ENCODE assay signal across 10 cellular contexts in the genomic region with DNA sequence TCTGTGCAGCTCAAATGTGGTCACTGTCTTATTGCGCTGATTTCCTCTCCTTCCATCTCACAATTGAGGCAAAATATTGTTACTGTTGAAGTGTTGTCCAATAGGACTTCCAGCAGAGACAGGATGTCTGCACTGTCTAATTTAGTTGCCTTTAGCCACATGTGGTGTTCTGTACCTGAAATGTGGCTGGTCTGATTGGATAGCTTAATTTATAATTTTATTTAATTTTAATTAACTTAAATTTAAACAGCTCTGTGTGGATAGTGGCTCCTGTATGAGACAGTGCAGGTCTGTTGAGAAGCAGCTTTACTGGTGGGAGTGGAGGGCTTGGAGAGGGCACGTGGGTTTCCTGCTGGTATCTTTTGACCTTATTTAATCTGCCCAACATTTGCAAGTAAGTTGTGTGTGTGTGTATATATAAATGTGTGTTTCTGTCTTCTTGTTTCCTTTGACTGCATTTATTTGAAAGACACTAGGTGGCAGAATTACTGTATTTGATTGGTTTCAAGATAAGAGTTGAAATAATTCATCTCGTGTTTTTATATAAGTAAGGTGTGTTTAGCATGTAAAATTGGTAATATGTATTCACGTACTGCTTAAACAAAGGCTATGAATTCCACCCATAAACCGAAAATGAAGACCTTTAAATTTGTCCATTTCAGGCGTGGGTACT.
DNase-seq lines count a peak whose midpoint lies in the region; ATAC-seq and TF ChIP-seq lines count a peak whose summit lies in the region.
"Had no signal": no experiment of that assay in that cellular context is flagged by ENCODE, and none has a peak within 500 bp of the region (broad histone marks: within the 10 kb centered on the region; RNA-seq: fewer than 3 reads in every experiment).

No MANE protein-coding gene starts in this region.

- in situ Hi-C loops in GM13977 (cut with MboI; ENCODE audit: low pct_unique_long_range_greater_than_20kb, low sequenced_read_pairs, unreplicated experiment), result no loop called here

- no peak for DNase-seq in AG04449 (ENCODE audit: low read depth, low spot score)
- DNase-seq in GM13977 (ENCODE audit: low spot score), result no peak
- DNase-seq in SW480 (ENCODE audit: low spot score), result peak; percentile 30
- peak in 1 of 2 donors; percentile 36 for DNase-seq in foreskin fibroblast
- DNase-seq in stimulated activated CD4-positive, alpha-beta T cell treated with anti-CD3 and anti-CD28 coated beads, Interleukin-2, amount 100 ng/mL, for 24 hours, result no peak
- DNase-seq: cortex of kidney had no signal

- H3K4me3 ChIP-seq in AG04449 (ENCODE audit: low read depth, low read length), result no peak overlapping the region
- no peak overlapping the region for H3K4me3 ChIP-seq in foreskin fibroblast (ENCODE audit: low read depth in 1 of 2, low read length in 2 of 2)
- H3K4me3 ChIP-seq: thoracic aorta had no signal

- ATAC-seq in GM18519 (IDR thresholded peaks at IDR 0.05; ENCODE audit: low FRiP score, unreplicated experiment) (no peak), HG02571 (IDR thresholded peaks at IDR 0.05; ENCODE audit: unreplicated experiment) (no peak), GM18505 (IDR thresholded peaks at IDR 0.05; ENCODE audit: unreplicated experiment) (no peak)

- TF ChIP-seq CTCF in AG04449 (IDR thresholded peaks at IDR 0.05; ENCODE audit: insufficient read depth, low read length, missing control alignments) (peak; percentile 20), GM13977 (IDR thresholded peaks at IDR 0.05; ENCODE audit: extremely low read depth, insufficient read depth, missing control alignments) (peak; percentile 21), foreskin fibroblast (IDR thresholded peaks at IDR 0.05; ENCODE audit: low read depth, low read length) (peak; percentile 15)

- POLR2A ChIA-PET in AG04449 (lab: Yijun Ruan, JAX), result no interaction called here

- TF ChIP-seq POLR2A in GM18505 (IDR thresholded peaks at IDR 0.05; ENCODE audit: borderline replicate concordance, extremely low read depth, insufficient read depth, insufficient read length), result no peak

- CTCF ChIA-PET in AG04449 (lab: Yijun Ruan, JAX), result interaction anchor here (0.5 to 7.5 kb wide), 20 partner anchors 10 to 687 kb away, joined by 3 to 54 read pairs (median 5); no protein-coding TSS in a partner anchor
